35 cellular contexts compared by ENCODE assay signal in genomic region chr15:62327386-62327785, GRCh38.
"Had no signal": no experiment of that assay in that cellular context is flagged by ENCODE, and none has a peak within 500 bp of the region (broad histone marks: within the 10 kb centered on the region; RNA-seq: fewer than 3 reads in every experiment).

No MANE protein-coding gene starts in this region.

- DNase-seq: activated B cell treated with CpG ODN at 0.5 μM for 24 hours; activated CD4-positive, alpha-beta memory T cell treated with anti-CD3 and anti-CD28 coated beads, Interleukin-2, amount 10 ng/mL, durations not matched to agents 7 days and 5 days; activated CD4-positive, alpha-beta T cell treated with anti-CD3 and anti-CD28 coated beads for 1 hour; activated CD4-positive, alpha-beta T cell treated with anti-CD3 and anti-CD28 coated beads for 36 hours; activated CD4-positive, alpha-beta T cell treated with anti-CD3 and anti-CD28 coated beads for 48 hours; activated CD4-positive, alpha-beta T cell treated with anti-CD3 and anti-CD28 coated beads, Interleukin-2, amount 10 ng/mL, durations not matched to agents 7 days and 5 days; activated CD4-positive, alpha-beta T cell treated with anti-CD3 and anti-CD28 coated beads, Interleukin-2, amount 50 U/mL, for 48 hours; activated CD8-positive, alpha-beta memory T cell treated with anti-CD3 and anti-CD28 coated beads for 24 hours; activated CD8-positive, alpha-beta memory T cell treated with anti-CD3 and anti-CD28 coated beads, Interleukin-2, amount 10 ng/mL, durations not matched to agents 7 days and 5 days; activated CD8-positive, alpha-beta memory T cell treated with anti-CD3 and anti-CD28 coated beads, Interleukin-2, amount 50 U/mL, for 48 hours; activated CD8-positive, alpha-beta T cell treated with anti-CD3 and anti-CD28 coated beads, Interleukin-2, amount 10 ng/mL, durations not matched to agents 7 days and 5 days; activated effector memory CD4-positive, alpha-beta T cell treated with Interleukin-2 at 50 U/mL for 16 hours; activated gamma-delta T cell; activated naive CD4-positive, alpha-beta T cell treated with anti-CD3 and anti-CD28 coated beads, Interleukin-2, amount 10 ng/mL, durations not matched to agents 7 days and 5 days; activated naive CD4-positive, alpha-beta T cell treated with Interleukin-2 at 50 U/mL for 16 hours; activated naive CD8-positive, alpha-beta T cell treated with anti-CD3 and anti-CD28 coated beads, Interleukin-2, amount 10 ng/mL, durations not matched to agents 7 days and 5 days; activated naive CD8-positive, alpha-beta T cell treated with anti-CD3 and anti-CD28 coated beads, Interleukin-2, amount 50 U/mL, for 24 hours; activated T-cell treated with anti-CD3 and anti-CD28 coated beads, Interleukin-2, amount 50 U/mL, for 24 hours; activated T-cell treated with anti-CD3 and anti-CD28 coated beads, Interleukin-2, amount 50 U/mL, for 48 hours; amygdala; anterior cingulate cortex; caudate nucleus; T-helper 1 cell; T-helper 2 cell; T-helper 9 cell had no signal

- H3K4me3 ChIP-seq: ascending aorta, cardiac muscle cell had no signal

- H3K4me1 Mint-ChIP-seq: activated B cell treated with CpG ODN at 0.5 μM for 24 hours; activated CD4-positive, alpha-beta memory T cell treated with anti-CD3 and anti-CD28 coated beads, Interleukin-2, amount 10 ng/mL, durations not matched to agents 7 days and 5 days; activated CD4-positive, alpha-beta T cell treated with anti-CD3 and anti-CD28 coated beads for 36 hours; activated CD4-positive, alpha-beta T cell treated with anti-CD3 and anti-CD28 coated beads, Interleukin-2, amount 10 ng/mL, durations not matched to agents 7 days and 5 days; activated CD8-positive, alpha-beta memory T cell treated with anti-CD3 and anti-CD28 coated beads, Interleukin-2, amount 10 ng/mL, durations not matched to agents 7 days and 5 days; activated naive CD4-positive, alpha-beta T cell treated with anti-CD3 and anti-CD28 coated beads, Interleukin-2, amount 10 ng/mL, durations not matched to agents 7 days and 5 days; activated naive CD4-positive, alpha-beta T cell treated with anti-CD3 and anti-CD28 coated beads, Interleukin-2, amount 50 U/mL, for 24 hours; activated naive CD8-positive, alpha-beta T cell treated with anti-CD3 and anti-CD28 coated beads, Interleukin-2, amount 10 ng/mL, durations not matched to agents 7 days and 5 days; activated naive CD8-positive, alpha-beta T cell treated with anti-CD3 and anti-CD28 coated beads, Interleukin-2, amount 50 U/mL, for 24 hours; central memory CD8-positive, alpha-beta T cell had no signal

- H3K4me1 ChIP-seq: ascending aorta had no signal

- H3K36me3 ChIP-seq: ascending aorta, cardiac muscle cell had no signal

- H3K9me3 ChIP-seq: ascending aorta had no signal

- H3K4me3 Mint-ChIP-seq: activated B cell treated with CpG ODN at 0.5 μM for 24 hours; activated CD4-positive, alpha-beta memory T cell treated with anti-CD3 and anti-CD28 coated beads, Interleukin-2, amount 10 ng/mL, durations not matched to agents 7 days and 5 days; activated CD4-positive, alpha-beta T cell treated with anti-CD3 and anti-CD28 coated beads for 36 hours; activated CD4-positive, alpha-beta T cell treated with anti-CD3 and anti-CD28 coated beads, Interleukin-2, amount 10 ng/mL, durations not matched to agents 7 days and 5 days; activated CD8-positive, alpha-beta memory T cell treated with anti-CD3 and anti-CD28 coated beads, Interleukin-2, amount 10 ng/mL, durations not matched to agents 7 days and 5 days; activated CD8-positive, alpha-beta T cell treated with anti-CD3 and anti-CD28 coated beads, Interleukin-2, amount 10 ng/mL, durations not matched to agents 7 days and 5 days; activated naive CD4-positive, alpha-beta T cell treated with anti-CD3 and anti-CD28 coated beads, Interleukin-2, amount 10 ng/mL, durations not matched to agents 7 days and 5 days; activated naive CD4-positive, alpha-beta T cell treated with anti-CD3 and anti-CD28 coated beads, Interleukin-2, amount 50 U/mL, for 24 hours; activated naive CD8-positive, alpha-beta T cell; activated naive CD8-positive, alpha-beta T cell treated with anti-CD3 and anti-CD28 coated beads, Interleukin-2, amount 10 ng/mL, durations not matched to agents 7 days and 5 days; activated naive CD8-positive, alpha-beta T cell treated with anti-CD3 and anti-CD28 coated beads, Interleukin-2, amount 50 U/mL, for 24 hours; activated T-cell treated with anti-CD3 and anti-CD28 coated beads, Interleukin-2, amount 50 U/mL, for 24 hours; brain; central memory CD8-positive, alpha-beta T cell; T-helper 1 cell treated with Interleukin-12 subunit alpha and Interleukin-12 subunit beta and Interleukin-4 antibody, amounts not matched to agents 30 μg/mL and 1 μg/mL, for 36 hours; T-helper 2 cell treated with Interferon-gamma antibody and Interleukin-4, amounts not matched to agents 5 μg/mL and 100 μg/mL, for 36 hours had no signal

- H3K27me3 ChIP-seq: ascending aorta had no signal

- H3K27me3 Mint-ChIP-seq: activated B cell treated with CpG ODN at 0.5 μM for 24 hours; central memory CD8-positive, alpha-beta T cell had no signal

- H3K36me3 Mint-ChIP-seq: activated CD8-positive, alpha-beta memory T cell treated with anti-CD3 and anti-CD28 coated beads, Interleukin-2, amount 10 ng/mL, durations not matched to agents 7 days and 5 days; activated naive CD4-positive, alpha-beta T cell treated with anti-CD3 and anti-CD28 coated beads, Interleukin-2, amount 10 ng/mL, durations not matched to agents 7 days and 5 days; activated naive CD4-positive, alpha-beta T cell treated with anti-CD3 and anti-CD28 coated beads, Interleukin-2, amount 50 U/mL, for 24 hours; activated naive CD8-positive, alpha-beta T cell; activated naive CD8-positive, alpha-beta T cell treated with anti-CD3 and anti-CD28 coated beads, Interleukin-2, amount 10 ng/mL, durations not matched to agents 7 days and 5 days; brain had no signal

- ATAC-seq: activated CD4-positive, alpha-beta T cell treated with anti-CD3 and anti-CD28 coated beads for 36 hours; activated CD8-positive, alpha-beta memory T cell treated with anti-CD3 and anti-CD28 coated beads, Interleukin-2, amount 10 ng/mL, durations not matched to agents 7 days and 5 days; activated CD8-positive, alpha-beta T cell treated with anti-CD3 and anti-CD28 coated beads, Interleukin-2, amount 10 ng/mL, durations not matched to agents 7 days and 5 days; activated naive CD8-positive, alpha-beta T cell treated with anti-CD3 and anti-CD28 coated beads, Interleukin-2, amount 50 U/mL, for 24 hours had no signal

- H3K9me3 Mint-ChIP-seq: activated B cell treated with CpG ODN at 0.5 μM for 24 hours; activated CD4-positive, alpha-beta memory T cell treated with anti-CD3 and anti-CD28 coated beads, Interleukin-2, amount 10 ng/mL, durations not matched to agents 7 days and 5 days; activated CD4-positive, alpha-beta T cell treated with anti-CD3 and anti-CD28 coated beads, Interleukin-2, amount 10 ng/mL, durations not matched to agents 7 days and 5 days; activated naive CD4-positive, alpha-beta T cell treated with anti-CD3 and anti-CD28 coated beads, Interleukin-2, amount 10 ng/mL, durations not matched to agents 7 days and 5 days; activated naive CD4-positive, alpha-beta T cell treated with anti-CD3 and anti-CD28 coated beads, Interleukin-2, amount 50 U/mL, for 24 hours; activated naive CD8-positive, alpha-beta T cell treated with anti-CD3 and anti-CD28 coated beads, Interleukin-2, amount 10 ng/mL, durations not matched to agents 7 days and 5 days; activated naive CD8-positive, alpha-beta T cell treated with anti-CD3 and anti-CD28 coated beads, Interleukin-2, amount 50 U/mL, for 24 hours; activated T-cell treated with anti-CD3 and anti-CD28 coated beads, Interleukin-2, amount 50 U/mL, for 24 hours; activated T-helper 2 cell treated with anti-CD3 and anti-CD28 coated beads, Interferon-gamma antibody, Interleukin-2, Interleukin-4, amounts not matched to agents 10 μg/mL and 5 μg/mL and 100 μg/mL, durations not matched to agents 14 hours and 24 hours and 36 hours; brain; central memory CD8-positive, alpha-beta T cell; T-helper 1 cell treated with Interleukin-12 subunit alpha and Interleukin-12 subunit beta and Interleukin-4 antibody, amounts not matched to agents 30 μg/mL and 1 μg/mL, for 36 hours; T-helper 2 cell treated with Interferon-gamma antibody and Interleukin-4, amounts not matched to agents 5 μg/mL and 100 μg/mL, for 36 hours had no signal

- H3K27ac ChIP-seq: ascending aorta, cardiac muscle cell, VCaP had no signal

- H3K27ac Mint-ChIP-seq: activated B cell treated with CpG ODN at 0.5 μM for 24 hours; activated CD4-positive, alpha-beta memory T cell treated with anti-CD3 and anti-CD28 coated beads, Interleukin-2, amount 10 ng/mL, durations not matched to agents 7 days and 5 days; activated CD4-positive, alpha-beta T cell treated with anti-CD3 and anti-CD28 coated beads for 36 hours; activated CD4-positive, alpha-beta T cell treated with anti-CD3 and anti-CD28 coated beads, Interleukin-2, amount 10 ng/mL, durations not matched to agents 7 days and 5 days; activated CD8-positive, alpha-beta memory T cell treated with anti-CD3 and anti-CD28 coated beads, Interleukin-2, amount 10 ng/mL, durations not matched to agents 7 days and 5 days; activated CD8-positive, alpha-beta T cell treated with anti-CD3 and anti-CD28 coated beads, Interleukin-2, amount 10 ng/mL, durations not matched to agents 7 days and 5 days; activated naive CD4-positive, alpha-beta T cell treated with anti-CD3 and anti-CD28 coated beads, Interleukin-2, amount 10 ng/mL, durations not matched to agents 7 days and 5 days; activated naive CD4-positive, alpha-beta T cell treated with anti-CD3 and anti-CD28 coated beads, Interleukin-2, amount 50 U/mL, for 24 hours; activated naive CD8-positive, alpha-beta T cell; activated naive CD8-positive, alpha-beta T cell treated with anti-CD3 and anti-CD28 coated beads, Interleukin-2, amount 10 ng/mL, durations not matched to agents 7 days and 5 days; activated naive CD8-positive, alpha-beta T cell treated with anti-CD3 and anti-CD28 coated beads, Interleukin-2, amount 50 U/mL, for 24 hours; activated T-cell treated with anti-CD3 and anti-CD28 coated beads, Interleukin-2, amount 50 U/mL, for 24 hours; activated T-helper 2 cell treated with anti-CD3 and anti-CD28 coated beads, Interferon-gamma antibody, Interleukin-2, Interleukin-4, amounts not matched to agents 10 μg/mL and 5 μg/mL and 100 μg/mL, durations not matched to agents 14 hours and 24 hours and 36 hours; brain; T-helper 1 cell treated with Interleukin-12 subunit alpha and Interleukin-12 subunit beta and Interleukin-4 antibody, amounts not matched to agents 30 μg/mL and 1 μg/mL, for 36 hours; T-helper 2 cell treated with Interferon-gamma antibody and Interleukin-4, amounts not matched to agents 5 μg/mL and 100 μg/mL, for 36 hours had no signal
